Comparison of ENCODE assay signal across 1 cellular context in the genomic region with DNA sequence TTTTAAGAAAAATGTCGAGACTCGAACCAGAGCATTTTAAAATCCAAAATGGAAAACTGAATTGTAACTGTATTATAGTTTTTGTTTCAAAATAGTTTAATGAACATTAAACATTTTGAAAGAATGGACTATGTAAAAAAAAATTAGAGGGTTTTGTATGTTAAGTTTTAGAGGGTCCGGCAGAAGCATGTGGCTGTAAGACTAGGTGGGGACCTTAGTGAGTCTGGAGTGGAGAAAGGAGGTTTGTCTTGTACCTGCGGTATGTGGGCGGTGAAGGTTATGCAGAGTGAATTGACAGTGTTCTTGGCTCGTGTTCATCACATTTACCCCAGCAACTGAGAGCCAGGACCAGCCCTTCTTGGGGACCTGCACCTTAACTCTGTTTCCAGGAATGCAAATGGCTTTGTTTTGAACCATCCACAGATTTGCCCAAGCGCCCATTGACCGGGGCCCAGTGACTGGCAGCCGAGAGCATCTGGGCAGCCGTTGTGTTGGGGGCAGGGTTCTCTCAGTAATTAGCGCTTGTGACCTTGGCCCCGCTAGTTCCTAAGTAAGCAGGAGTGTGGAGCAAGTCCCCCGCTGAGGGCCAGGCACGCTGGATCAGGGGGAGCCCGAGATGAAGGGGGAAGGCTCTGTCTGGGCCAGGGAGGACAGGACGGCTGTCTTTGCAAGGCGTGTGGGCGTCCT.
TF ChIP-seq lines count a peak whose summit lies in the region.

No MANE protein-coding gene starts in this region.

TF ChIP-seq in HepG2, 621 proteins besides CTCF, POLR2A, EP300 and RAD21 (continued from another document):
- TF ChIP-seq, protein P1, sequence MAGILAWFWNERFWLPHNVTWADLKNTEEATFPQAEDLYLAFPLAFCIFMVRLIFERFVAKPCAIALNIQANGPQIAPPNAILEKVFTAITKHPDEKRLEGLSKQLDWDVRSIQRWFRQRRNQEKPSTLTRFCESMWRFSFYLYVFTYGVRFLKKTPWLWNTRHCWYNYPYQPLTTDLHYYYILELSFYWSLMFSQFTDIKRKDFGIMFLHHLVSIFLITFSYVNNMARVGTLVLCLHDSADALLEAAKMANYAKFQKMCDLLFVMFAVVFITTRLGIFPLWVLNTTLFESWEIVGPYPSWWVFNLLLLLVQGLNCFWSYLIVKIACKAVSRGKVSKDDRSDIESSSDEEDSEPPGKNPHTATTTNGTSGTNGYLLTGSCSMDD (CRISPR knock-in tag; IDR thresholded peaks at IDR 0.05): no peak
- TF ChIP-seq ZNF850 (CRISPR knock-in tag; conservative IDR thresholded peaks at IDR 0.05) (no peak), ZNF788 (CRISPR knock-in tag; IDR thresholded peaks at IDR 0.05; ENCODE audit: borderline replicate concordance) (peak; percentile 79; the same call in 1 of the 2 replicates), TCF7L2 (IDR thresholded peaks at IDR 0.05; ENCODE audit: low read depth, low read length) (no peak), HDAC2 (CRISPR knock-in tag; IDR thresholded peaks at IDR 0.05) (peak; percentile 92)
